15 cellular contexts compared by ENCODE assay signal in genomic region chr6:137881522-137881886, GRCh38. TPM values are rescaled to one million over a fixed set of nuclear protein-coding genes. Genes with fewer than 3 reads are reported as not detected.
A peak's percentile ranks its signal among the peaks of the same experiment; 100 is the strongest.
DNase-seq lines count a peak whose midpoint lies in the region; ATAC-seq and TF ChIP-seq lines count a peak whose summit lies in the region.
"Had no signal": no experiment of that assay in that cellular context is flagged by ENCODE, and none has a peak within 500 bp of the region (broad histone marks: within the 10 kb centered on the region; RNA-seq: fewer than 3 reads in every experiment).

No MANE protein-coding gene starts in this region.

- intact Hi-C loops in left ventricle myocardium inferior (cut with micrococcal nuclease) (no loop called here), heart left ventricle (cut with DNase I) (loop anchor here in 1 of 10 donors (5.0 kb wide), 1 partner anchor 51 kb away; no protein-coding TSS in a partner anchor)

- TF ChIP-seq POLR2A in heart left ventricle (IDR thresholded peaks at IDR 0.05): no peak

- TF ChIP-seq CTCF in left ventricle myocardium inferior (IDR thresholded peaks at IDR 0.05; ENCODE audit: borderline replicate concordance) (no peak), heart left ventricle (IDR thresholded peaks at IDR 0.05) (no peak)

- H3K9me3 Mint-ChIP-seq in activated CD4-positive, alpha-beta memory T cell treated with anti-CD3 and anti-CD28 coated beads, Interleukin-2, amount 10 ng/mL, durations not matched to agents 7 days and 5 days: peaks cover 6% of the 10 kb centered on the region
- H3K9me3 Mint-ChIP-seq in effector memory CD8-positive, alpha-beta T cell: peaks cover 0 to 2% of the 10 kb centered on the region in 2 donors
- H3K9me3 Mint-ChIP-seq: mesothelial cell of epicardium had no signal

- H3K9me3 ChIP-seq in left ventricle myocardium inferior (replicated peaks): peaks cover 7% of the 10 kb centered on the region
- peaks cover 0 to 9% (median 0%) of the 10 kb centered on the region in 12 donors for H3K9me3 ChIP-seq in heart left ventricle
- H3K9me3 ChIP-seq: SJCRH30, transverse colon had no signal

- H3K27ac ChIP-seq in left ventricle myocardium inferior (replicated peaks): peak overlapping the region; percentile 2
- peak overlapping the region in 1 of 12 donors; percentile 76 for H3K27ac ChIP-seq in heart left ventricle
- H3K27ac ChIP-seq: foreskin keratinocyte, SJCRH30 had no signal

- H3K4me1 Mint-ChIP-seq in activated CD4-positive, alpha-beta memory T cell treated with anti-CD3 and anti-CD28 coated beads, Interleukin-2, amount 10 ng/mL, durations not matched to agents 7 days and 5 days: peaks cover 58% of the 10 kb centered on the region
- H3K4me1 Mint-ChIP-seq in effector memory CD8-positive, alpha-beta T cell (ENCODE audit: low read depth in 2 of 2): peaks cover 28 to 37% of the 10 kb centered on the region in 2 donors

- 84 to 93% (median 90%) methylated on average over 9 of the region's 9 CpGs for WGBS in heart left ventricle, 4 donors

- CTCF ChIA-PET in activated CD4-positive, alpha-beta memory T cell treated with anti-CD3 and anti-CD28 coated beads, Interleukin-2, amount 10 ng/mL, durations not matched to agents 7 days and 5 days (lab: Charles Lee): interaction anchor here (1.4 to 5.4 kb wide), 3 partner anchors 12 to 173 kb away, joined by 5 to 68 read pairs (median 7); partner anchors contain the start of gene TNFAIP3

- H3K4me3 ChIP-seq in left ventricle myocardium inferior (no peak overlapping the region), heart left ventricle (no peak overlapping the region)
- H3K4me3 ChIP-seq: SJCRH30, transverse colon had no signal

- ATAC-seq in heart left ventricle (no peak), HG03442 (IDR thresholded peaks at IDR 0.05; ENCODE audit: unreplicated experiment) (no peak), GM21447 (IDR thresholded peaks at IDR 0.05; ENCODE audit: unreplicated experiment) (no peak), GM19324 (IDR thresholded peaks at IDR 0.05; ENCODE audit: low FRiP score, unreplicated experiment) (no peak)
- peak; percentile 3 for ATAC-seq in effector memory CD8-positive, alpha-beta T cell (replicated peaks)
- ATAC-seq: foreskin keratinocyte had no signal

- H3K36me3 ChIP-seq in left ventricle myocardium inferior: peaks cover 69% of the 10 kb centered on the region
- H3K36me3 ChIP-seq in heart left ventricle: peaks cover 0 to 67% (median 64%) of the 10 kb centered on the region in 9 donors

- H3K27me3 ChIP-seq in left ventricle myocardium inferior (ENCODE audit: low read depth) (no peaks in the 10 kb centered on the region), heart left ventricle (no peaks in the 10 kb centered on the region)
- H3K27me3 ChIP-seq: foreskin keratinocyte, SJCRH30, transverse colon had no signal

- peak overlapping the region; percentile 31 for H3K27ac Mint-ChIP-seq in activated CD4-positive, alpha-beta memory T cell treated with anti-CD3 and anti-CD28 coated beads, Interleukin-2, amount 10 ng/mL, durations not matched to agents 7 days and 5 days
- peak overlapping the region; percentile 97 to 100 for H3K27ac Mint-ChIP-seq in effector memory CD8-positive, alpha-beta T cell
- H3K27ac Mint-ChIP-seq: mesothelial cell of epicardium, progenitor cell of endocrine pancreas had no signal

- H3K4me1 ChIP-seq in left ventricle myocardium inferior (peaks cover 38% of the 10 kb centered on the region), heart left ventricle (peaks cover 0 to 69% (median 21%) of the 10 kb centered on the region in 12 donors)
- H3K4me1 ChIP-seq: foreskin keratinocyte, SJCRH30 had no signal

- no peak for DNase-seq in left ventricle myocardium inferior
- DNase-seq in heart left ventricle: no peak
- DNase-seq in activated CD4-positive, alpha-beta memory T cell treated with anti-CD3 and anti-CD28 coated beads, Interleukin-2, amount 10 ng/mL, durations not matched to agents 7 days and 5 days: no peak
- DNase-seq in effector memory CD8-positive, alpha-beta T cell: peak in 1 of 3 experiments; percentile 50
- DNase-seq in hippocampal formation (lab: John Stamatoyannopoulos, UW): no peak
- DNase-seq: NCI-H1105 treated with DMSO at 0.1 percent for 48 hours, NCI-H446, SJCRH30, transverse colon had no signal

- H3K4me3 Mint-ChIP-seq in activated CD4-positive, alpha-beta memory T cell treated with anti-CD3 and anti-CD28 coated beads, Interleukin-2, amount 10 ng/mL, durations not matched to agents 7 days and 5 days: no peak overlapping the region
- peak overlapping the region; percentile 40 to 80 for H3K4me3 Mint-ChIP-seq in effector memory CD8-positive, alpha-beta T cell
- H3K4me3 Mint-ChIP-seq: mesothelial cell of epicardium had no signal

- POLR2A ChIA-PET in activated CD4-positive, alpha-beta memory T cell treated with anti-CD3 and anti-CD28 coated beads, Interleukin-2, amount 10 ng/mL, durations not matched to agents 7 days and 5 days (lab: Charles Lee): interaction anchor here (0.8 to 4.9 kb wide), 6 partner anchors 10 to 57 kb away, joined by 3 to 42 read pairs (median 4); partner anchors contain the start of gene TNFAIP3

- peaks cover 80% of the 10 kb centered on the region for H3K36me3 Mint-ChIP-seq in activated CD4-positive, alpha-beta memory T cell treated with anti-CD3 and anti-CD28 coated beads, Interleukin-2, amount 10 ng/mL, durations not matched to agents 7 days and 5 days (ENCODE audit: low read depth)
- H3K36me3 Mint-ChIP-seq in effector memory CD8-positive, alpha-beta T cell (ENCODE audit: insufficient read depth): peaks cover 100% of the 10 kb centered on the region

- no peaks in the 10 kb centered on the region for H3K27me3 Mint-ChIP-seq in activated CD4-positive, alpha-beta memory T cell treated with anti-CD3 and anti-CD28 coated beads, Interleukin-2, amount 10 ng/mL, durations not matched to agents 7 days and 5 days
- H3K27me3 Mint-ChIP-seq in effector memory CD8-positive, alpha-beta T cell: no peaks in the 10 kb centered on the region

RNA-seq across cellular contexts. Expression of gene TNFAIP3, which starts 14.4 kb away (rescaled TPM):
- total RNA-seq in left ventricle myocardium inferior (7.0 TPM), heart left ventricle (10 to 100 TPM in 2 of 9 donors, 1 to 10 TPM in 7; 3.2 to 33.7 (median 6.0) TPM)
- polyA plus RNA-seq in heart left ventricle: 1 to 10 TPM; 3.0 to 3.3 TPM
- 100 to 1,000 TPM; 143 to 144 TPM for total RNA-seq in activated CD4-positive, alpha-beta memory T cell treated with anti-CD3 and anti-CD28 coated beads, Interleukin-2, amount 10 ng/mL, durations not matched to agents 7 days and 5 days

Comparison
In these comparisons a context has a peak if more than half of its experiments do, and no peak if none do; other contexts are left out.
1. RNA of gene TNFAIP3, which starts 14.4 kb away (total RNA-seq): 143 to 144 TPM in activated CD4-positive, alpha-beta memory T cell treated with anti-CD3 and anti-CD28 coated beads, Interleukin-2, amount 10 ng/mL, durations not matched to agents 7 days and 5 days; 7.0 TPM in left ventricle myocardium inferior (single experiment) and 3.2 to 33.7 TPM in heart left ventricle; every median in the first group is over 4 times any median in the second.